20 cellular contexts compared by ENCODE assay signal in the genomic region with DNA sequence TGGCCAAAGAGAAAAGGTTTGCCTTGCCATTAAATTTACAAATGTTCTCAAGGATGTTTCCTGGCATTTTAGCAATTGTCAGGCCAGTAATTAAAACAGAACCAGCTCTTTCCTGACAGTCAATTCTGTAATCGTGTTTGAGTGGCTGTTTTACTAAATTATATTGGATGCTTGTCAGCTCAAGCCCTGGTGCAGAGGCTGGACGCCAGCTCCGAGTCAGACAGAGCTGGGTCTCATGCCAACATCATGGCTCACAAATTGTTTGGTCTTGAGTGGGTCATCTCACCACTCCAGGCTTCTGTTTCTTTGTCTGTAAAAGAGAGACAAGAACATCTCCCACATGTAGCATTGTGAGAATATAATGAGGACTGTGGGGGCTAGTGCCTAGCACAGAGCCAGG.
DNase-seq lines count a peak whose midpoint lies in the region; ATAC-seq and TF ChIP-seq lines count a peak whose summit lies in the region.
"Had no signal": no experiment of that assay in that cellular context is flagged by ENCODE, and none has a peak within 500 bp of the region (broad histone marks: within the 10 kb centered on the region; RNA-seq: fewer than 3 reads in every experiment).

No MANE protein-coding gene starts in this region.

- H2AFZ ChIP-seq in IMR-90 (replicated peaks; ENCODE audit: low read length, poor library complexity) = no peak overlapping the region
- H2AFZ ChIP-seq in SK-N-SH (ENCODE audit: low read depth) = 0 out of 2 replicates have a peak overlapping the region, but pooled peaks have one; percentile 4
- H2AFZ ChIP-seq: parathyroid adenoma had no signal

- H3K9ac ChIP-seq in IMR-90 (ENCODE audit: low read depth, low read length) (no peak overlapping the region), SK-N-SH (no peak overlapping the region)
- H3K9ac ChIP-seq: parathyroid adenoma had no signal

- no peak overlapping the region for H2BK15ac ChIP-seq in IMR-90 (ENCODE audit: low read depth, low read length)

- intact Hi-C loops in IMR-90 (cut with micrococcal nuclease) (no loop called here), body of pancreas (cut with DNase I) (no loop called here)

- no peak overlapping the region for H3K14ac ChIP-seq in IMR-90 (replicated peaks; ENCODE audit: low read depth, low read length)

- dilution Hi-C loops in IMR-90 (cut with HindIII; ENCODE audit: low sequenced_read_pairs, unreplicated experiment) = no loop called here

- no peak overlapping the region for H4K91ac ChIP-seq in IMR-90 (ENCODE audit: insufficient read depth, low read depth, low read length)

- no peaks in the 10 kb centered on the region for H3K79me1 ChIP-seq in IMR-90 (ENCODE audit: low read depth in 1 of 2, low read length in 2 of 2)

- peaks cover 2% of the 10 kb centered on the region; the same call in 1 of the 2 replicates for H3K4me1 ChIP-seq in IMR-90 (ENCODE audit: control insufficient read depth, insufficient read depth, low read length)
- peaks cover 12 to 25% of the 10 kb centered on the region in 2 experiments; a peak in 3 of 4 replicates for H3K4me1 ChIP-seq in SK-N-SH (ENCODE audit: control insufficient read depth in 1 of 2, insufficient read depth in 2 of 2, low read depth in 1 of 2, low read length in 1 of 2)
- H3K4me1 ChIP-seq in Peyer's patch = no peaks in the 10 kb centered on the region
- H3K4me1 ChIP-seq in body of pancreas = no peaks in the 10 kb centered on the region
- H3K4me1 ChIP-seq: ascending aorta, left lung, parathyroid adenoma had no signal

- H2AK5ac ChIP-seq in IMR-90 (ENCODE audit: low read depth, low read length) = no peak overlapping the region

- no peak for TF ChIP-seq RAD21 in IMR-90 (IDR thresholded peaks at IDR 0.05; ENCODE audit: low read length)
- TF ChIP-seq RAD21 in SK-N-SH (IDR thresholded peaks at IDR 0.05; ENCODE audit: low read length) = no peak

- POLR2A ChIA-PET in IMR-90 (lab: Charles Lee; ENCODE audit: unreplicated experiment) (no interaction called here), SK-N-SH (lab: Yijun Ruan, JAX) (no interaction called here)

- no peak overlapping the region for H2BK120ac ChIP-seq in IMR-90 (ENCODE audit: low read depth, low read length)

- CTCF ChIA-PET in IMR-90 (lab: Yijun Ruan, JAX) = no interaction called here
- CTCF ChIA-PET in SK-N-SH (lab: Yijun Ruan, JAX) = no interaction called here

- H3K36me3 ChIP-seq in IMR-90 (ENCODE audit: control insufficient read depth, insufficient read depth, low read length) (no peaks in the 10 kb centered on the region), SK-N-SH (replicated peaks in 1 of 2; ENCODE audit: control insufficient read depth in 1 of 2, insufficient read depth in 2 of 2, low read length in 1 of 2) (no peaks in the 10 kb centered on the region), Peyer's patch (no peaks in the 10 kb centered on the region), body of pancreas (replicated peaks in 1 of 2; ENCODE audit: insufficient read depth in 1 of 2, low read depth in 2 of 2) (no peaks in the 10 kb centered on the region)
- H3K36me3 ChIP-seq: ascending aorta, esophagus squamous epithelium, left lung had no signal

- H3K27me3 ChIP-seq in IMR-90 (ENCODE audit: control insufficient read depth, insufficient read depth, low read length) (peaks cover 22% of the 10 kb centered on the region), SK-N-SH (ENCODE audit: insufficient read depth) (no peaks in the 10 kb centered on the region), Peyer's patch (no peaks in the 10 kb centered on the region), body of pancreas (no peaks in the 10 kb centered on the region)
- H3K27me3 ChIP-seq: ascending aorta had no signal

- no peak overlapping the region for H2BK5ac ChIP-seq in IMR-90 (ENCODE audit: low read depth, low read length, poor library complexity, severe bottlenecking)

- BruUV-seq in IMR-90 (replicated peaks; lab: Mats Ljungman, UMichigan) = no TSS peak

- H3K4me3 ChIP-seq in IMR-90 (ENCODE audit: insufficient read depth, low read depth, low read length) = no peak overlapping the region
- no peak overlapping the region for H3K4me3 ChIP-seq in SK-N-SH (ENCODE audit: low read depth in 2 of 2, low read length in 1 of 2)
- no peak overlapping the region for H3K4me3 ChIP-seq in fibroblast of the aortic adventitia (ENCODE audit: low read depth, low read length)
- H3K4me3 ChIP-seq in Peyer's patch = no peak overlapping the region
- no peak overlapping the region for H3K4me3 ChIP-seq in body of pancreas
- H3K4me3 ChIP-seq: ascending aorta, esophagus squamous epithelium, left lung had no signal

- no CpG with 5 or more reads among the region's 3 CpGs for WGBS in IMR-90 (ENCODE audit: extremely low coverage in 2 of 2, insufficient read length in 1 of 2), 2 experiments
- WGBS in SK-N-SH (ENCODE audit: low lambda C conversion rate) = 10% methylated on average over 3 of the region's 3 CpGs
- WGBS in body of pancreas, 2 donors = 18 to 38% methylated on average over 3 of the region's 3 CpGs

- no peaks in the 10 kb centered on the region for H3K79me2 ChIP-seq in SK-N-SH (ENCODE audit: insufficient read depth)
- H3K79me2 ChIP-seq: parathyroid adenoma had no signal

- TF ChIP-seq CTCF in IMR-90 (conservative IDR thresholded peaks at IDR 0.05; ENCODE audit: low read depth, low read length) = no peak
- TF ChIP-seq CTCF in SK-N-SH (IDR thresholded peaks at IDR 0.05) = no peak
- no peak for TF ChIP-seq CTCF in fibroblast of the aortic adventitia (IDR thresholded peaks at IDR 0.05; ENCODE audit: insufficient read depth, low read length)
- TF ChIP-seq CTCF in Peyer's patch (IDR thresholded peaks at IDR 0.05) = no peak
- no peak for TF ChIP-seq CTCF in body of pancreas (IDR thresholded peaks at IDR 0.05)

- H2BK20ac ChIP-seq in IMR-90 (ENCODE audit: low read depth, low read length) = no peak overlapping the region

- H4K20me1 ChIP-seq in IMR-90 (ENCODE audit: insufficient read depth, low read length) (no peaks in the 10 kb centered on the region), SK-N-SH (ENCODE audit: insufficient read depth) (no peaks in the 10 kb centered on the region)

- DNase-seq in IMR-90 (peak; percentile 49), SK-N-SH (no peak), fibroblast of the aortic adventitia (ENCODE audit: low read depth) (peak; percentile 25), stromal cell of bone marrow (ENCODE audit: low read depth) (peak; percentile 58), Peyer's patch (no peak), body of pancreas (no peak)
- DNase-seq: activated CD4-positive, CD25-positive, alpha-beta regulatory T cell treated with anti-CD3 and anti-CD28 coated beads, Interleukin-2, amount 50 U/mL, for 72 hours; activated gamma-delta T cell; dermis blood vessel endothelial cell; DMS79 treated with DMSO at 0.1 percent for 48 hours; esophagus squamous epithelium; Karpas-422; left lung; naive B cell; NCI-H146; NCI-H345; SIG-M5 had no signal

- H3K4me2 ChIP-seq in IMR-90 (ENCODE audit: low read depth, low read length) (no peak overlapping the region), SK-N-SH (0 out of 2 replicates have a peak overlapping the region, but pooled peaks have one; percentile 30)

- TF ChIP-seq POLR2A in IMR-90 (IDR thresholded peaks at IDR 0.05; ENCODE audit: low read depth, low read length) (no peak), Peyer's patch (IDR thresholded peaks at IDR 0.05) (no peak), body of pancreas (IDR thresholded peaks at IDR 0.05) (no peak)

- H3K9me1 ChIP-seq in IMR-90 (ENCODE audit: insufficient read depth, low read length) = 0 out of 2 replicates have a peak, but pooled peaks cover 3% of the 10 kb centered on the region

- no peak overlapping the region for H4K8ac ChIP-seq in IMR-90 (ENCODE audit: low read depth in 2 of 2, low read length in 2 of 2)

- H3K27ac ChIP-seq in IMR-90 (ENCODE audit: insufficient read depth, low read length) (no peak overlapping the region), SK-N-SH (ENCODE audit: low read depth in 2 of 2, low read length in 1 of 2) (peak overlapping the region; percentile 18 to 44; a peak in 3 of 4 replicates), Peyer's patch (no peak overlapping the region), body of pancreas (no peak overlapping the region)
- H3K27ac ChIP-seq: ascending aorta, esophagus squamous epithelium, left lung, parathyroid adenoma had no signal

- no peak overlapping the region for H3K56ac ChIP-seq in IMR-90 (ENCODE audit: extremely low read depth, insufficient read depth, low read length)

- TF ChIP-seq EP300 in SK-N-SH (IDR thresholded peaks at IDR 0.05; ENCODE audit: borderline replicate concordance in 1 of 2, low read depth in 1 of 2, low read length in 1 of 2) = no peak

- ATAC-seq in IMR-90 (ENCODE audit: low read depth) = 0 out of 2 replicates have a peak, but pooled peaks have one; percentile 29
- ATAC-seq in body of pancreas = no peak
- no peak for ATAC-seq in GM19035 (IDR thresholded peaks at IDR 0.05; ENCODE audit: unreplicated experiment)
- ATAC-seq: left lung had no signal

- in situ Hi-C loops in IMR-90 (cut with MboI; ENCODE audit: low sequenced_read_pairs) = no loop called here

- no peak overlapping the region for H3K18ac ChIP-seq in IMR-90 (ENCODE audit: low read depth, low read length)

- H2AK9ac ChIP-seq in IMR-90 (replicated peaks; ENCODE audit: low read depth, low read length, poor library complexity) = no peak overlapping the region

- H3F3A ChIP-seq in SK-N-SH (replicated peaks; ENCODE audit: insufficient read depth) = peaks cover 7% of the 10 kb centered on the region

- H3K4ac ChIP-seq in IMR-90 (ENCODE audit: low read depth, low read length) = no peak overlapping the region

- 0 out of 2 replicates have a peak, but pooled peaks cover 1% of the 10 kb centered on the region for H3K9me3 ChIP-seq in IMR-90 (ENCODE audit: control insufficient read depth, insufficient read depth, low read length)
- no peaks in the 10 kb centered on the region for H3K9me3 ChIP-seq in SK-N-SH
- no peaks in the 10 kb centered on the region for H3K9me3 ChIP-seq in Peyer's patch
- peaks cover 0 to 4% (median 0%) of the 10 kb centered on the region in 3 donors for H3K9me3 ChIP-seq in body of pancreas
- H3K9me3 ChIP-seq: ascending aorta, left lung had no signal

- H4K5ac ChIP-seq in IMR-90 (ENCODE audit: low read depth, low read length) = no peak overlapping the region

- H3K9me2 ChIP-seq in SK-N-SH = no peaks in the 10 kb centered on the region

- no peak overlapping the region for H3K23ac ChIP-seq in IMR-90 (ENCODE audit: low read depth, low read length)

TF ChIP-seq in IMR-90, 13 proteins besides CTCF, POLR2A, EP300 and RAD21 (continues in another document):
- no peak for TF ChIP-seq SMC3 (IDR thresholded peaks at IDR 0.05; ENCODE audit: low read depth, low read length)
- no peak for TF ChIP-seq MXI1 (IDR thresholded peaks at IDR 0.05; ENCODE audit: borderline replicate concordance, low read depth, low read length)

TF ChIP-seq in SK-N-SH, 30 proteins besides CTCF, POLR2A, EP300 and RAD21 (continues in another document):
- TF ChIP-seq MXI1 (IDR thresholded peaks at IDR 0.05; ENCODE audit: low read depth, low read length) = no peak

Comparison
In these comparisons a context has a peak if more than half of its experiments do, and no peak if none do; other contexts are left out.
1. DNase-seq: peak in IMR-90 (single experiment), fibroblast of the aortic adventitia (single experiment) and stromal cell of bone marrow (single experiment); none in SK-N-SH (single experiment), Peyer's patch (0 of 3) and body of pancreas (0 of 4).
2. H3K27ac ChIP-seq: peak in SK-N-SH (2 of 2); none in IMR-90 (single experiment), Peyer's patch (0 of 4) and body of pancreas (0 of 4).